1 cellular context compared by ENCODE assay signal in the genomic region with DNA sequence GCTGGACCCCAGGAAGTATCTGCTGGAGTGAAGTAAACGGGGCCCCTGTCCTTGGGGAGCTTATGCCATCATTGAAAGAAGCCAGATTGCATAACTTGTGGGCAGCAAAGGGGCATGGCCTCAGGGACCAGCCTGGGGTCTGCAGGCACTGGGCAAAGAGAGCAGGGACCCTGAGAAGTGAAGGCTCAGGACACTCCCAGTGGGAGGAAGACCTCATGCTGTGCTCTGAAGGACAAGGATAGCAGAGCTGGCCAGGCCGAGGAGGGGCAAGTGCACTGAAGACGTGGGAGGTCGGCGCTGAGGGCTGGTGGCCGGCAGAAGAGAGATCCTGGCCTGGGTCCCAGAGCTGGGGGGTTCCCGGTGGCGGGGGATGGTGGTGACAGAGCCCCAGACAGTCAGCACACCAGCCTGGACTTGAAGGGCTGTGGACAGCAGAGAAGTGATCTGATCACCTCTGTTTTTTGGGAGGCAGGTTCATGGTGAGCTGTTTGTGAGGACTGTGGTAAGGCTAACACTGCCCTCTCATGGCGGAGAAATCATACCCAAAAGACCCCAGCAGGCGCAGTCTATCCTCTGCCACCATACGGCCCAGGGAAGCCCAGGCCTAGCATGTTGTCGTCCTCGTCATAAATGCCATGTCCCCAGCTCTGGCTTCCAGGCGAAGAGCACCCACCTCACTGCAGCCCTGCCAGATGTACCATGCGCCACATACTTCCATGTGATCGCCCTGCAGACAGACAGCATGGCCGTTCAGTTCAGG.
TF ChIP-seq lines count a peak whose summit lies in the region.

No MANE protein-coding gene starts in this region.

TF ChIP-seq in endothelial cell of umbilical vein, 7 proteins besides CTCF, POLR2A, EP300 and RAD21:
- no peak for TF ChIP-seq GATA2 (IDR thresholded peaks at IDR 0.05; ENCODE audit: insufficient read depth, insufficient read length, low read depth, low read length)
- TF ChIP-seq MYC (IDR thresholded peaks at IDR 0.05; ENCODE audit: low read depth, low read length) = no peak
- TF ChIP-seq FOS (IDR thresholded peaks at IDR 0.05; ENCODE audit: borderline replicate concordance, insufficient read depth, low read length) = no peak
- no peak for TF ChIP-seq POLR2AphosphoS5 (IDR thresholded peaks at IDR 0.05; ENCODE audit: insufficient read depth, low read depth, low read length)
- TF ChIP-seq, protein P1, sequence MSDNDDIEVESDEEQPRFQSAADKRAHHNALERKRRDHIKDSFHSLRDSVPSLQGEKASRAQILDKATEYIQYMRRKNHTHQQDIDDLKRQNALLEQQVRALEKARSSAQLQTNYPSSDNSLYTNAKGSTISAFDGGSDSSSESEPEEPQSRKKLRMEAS (IDR thresholded peaks at IDR 0.05; ENCODE audit: insufficient read depth, insufficient read length) = no peak
- TF ChIP-seq EZH2 (IDR thresholded peaks at IDR 0.05; ENCODE audit: borderline replicate concordance, low read depth, low read length, severe bottlenecking) = no peak
- no peak for TF ChIP-seq JUN (IDR thresholded peaks at IDR 0.05; ENCODE audit: borderline replicate concordance, insufficient read depth, insufficient read length, low read depth)
